Comparison of ENCODE assay signal across 8 cellular contexts in genomic region chr16:73046484-73047214, GRCh38. TPM values are rescaled to one million over a fixed set of nuclear protein-coding genes. Genes with fewer than 3 reads are reported as not detected.
DNase-seq lines count a peak whose midpoint lies in the region; ATAC-seq and TF ChIP-seq lines count a peak whose summit lies in the region.

No MANE protein-coding gene starts in this region.

- H3K9me3 Mint-ChIP-seq in natural killer cell (no peaks in the 10 kb centered on the region), nephron (no peaks in the 10 kb centered on the region)
- no peaks in the 10 kb centered on the region for H3K9me3 Mint-ChIP-seq in natural killer cell treated with Interleukin-12 subunit alpha and Interleukin-12 subunit beta and Interleukin-15 and Interleukin-18, amount 100 ng/mL, for 72 hours

- ATAC-seq in natural killer cell: no peak
- ATAC-seq in natural killer cell treated with Interleukin-12 subunit alpha and Interleukin-12 subunit beta and Interleukin-15 and Interleukin-18, amount 100 ng/mL, for 72 hours: no peak
- ATAC-seq in HG03460 (IDR thresholded peaks at IDR 0.05; ENCODE audit: unreplicated experiment): no peak
- ATAC-seq in HG02588 (IDR thresholded peaks at IDR 0.05; ENCODE audit: unreplicated experiment): no peak

- peaks cover 0 to 2% of the 10 kb centered on the region in 2 donors for H3K27me3 Mint-ChIP-seq in natural killer cell (ENCODE audit: low read depth in 2 of 2)
- H3K27me3 Mint-ChIP-seq in natural killer cell treated with Interleukin-12 subunit alpha and Interleukin-12 subunit beta and Interleukin-15 and Interleukin-18, amount 100 ng/mL, for 72 hours: peaks cover 10 to 21% of the 10 kb centered on the region in 2 donors
- H3K27me3 Mint-ChIP-seq in nephron (ENCODE audit: low read depth): peaks cover 4% of the 10 kb centered on the region

- H3K4me1 Mint-ChIP-seq in natural killer cell (peaks cover 14% of the 10 kb centered on the region in 2 donors), nephron (peaks cover 57% of the 10 kb centered on the region)
- peaks cover 6 to 11% of the 10 kb centered on the region in 2 donors for H3K4me1 Mint-ChIP-seq in natural killer cell treated with Interleukin-12 subunit alpha and Interleukin-12 subunit beta and Interleukin-15 and Interleukin-18, amount 100 ng/mL, for 72 hours (ENCODE audit: low read depth in 2 of 2)

- no peaks in the 10 kb centered on the region for H3K36me3 Mint-ChIP-seq in natural killer cell
- H3K36me3 Mint-ChIP-seq in natural killer cell treated with Interleukin-12 subunit alpha and Interleukin-12 subunit beta and Interleukin-15 and Interleukin-18, amount 100 ng/mL, for 72 hours: no peaks in the 10 kb centered on the region
- H3K36me3 Mint-ChIP-seq in nephron (ENCODE audit: low read depth): peaks cover 4% of the 10 kb centered on the region

- intact Hi-C loops in natural killer cell (cut with micrococcal nuclease): no loop called here

- TF ChIP-seq CTCF in natural killer cell (IDR thresholded peaks at IDR 0.05): no peak
- no peak for TF ChIP-seq CTCF in nephron (IDR thresholded peaks at IDR 0.05; ENCODE audit: unreplicated experiment in 3 of 3)

- peak overlapping the region in 1 of 2 donors; percentile 73 for H3K27ac Mint-ChIP-seq in natural killer cell
- H3K27ac Mint-ChIP-seq in natural killer cell treated with Interleukin-12 subunit alpha and Interleukin-12 subunit beta and Interleukin-15 and Interleukin-18, amount 100 ng/mL, for 72 hours: no peak overlapping the region
- peak overlapping the region; percentile 86 to 94 (median 86) for H3K27ac Mint-ChIP-seq in nephron

- H3K4me3 Mint-ChIP-seq in natural killer cell: peak overlapping the region; percentile 77
- H3K4me3 Mint-ChIP-seq in natural killer cell treated with Interleukin-12 subunit alpha and Interleukin-12 subunit beta and Interleukin-15 and Interleukin-18, amount 100 ng/mL, for 72 hours: no peak overlapping the region
- peak overlapping the region; percentile 86 to 91 (median 90) for H3K4me3 Mint-ChIP-seq in nephron

- DNase-seq in natural killer cell: no peak
- DNase-seq in natural killer cell treated with Interleukin-12 subunit alpha and Interleukin-12 subunit beta and Interleukin-15 and Interleukin-18, amount 100 ng/mL, for 72 hours (ENCODE audit: low spot score): no peak
- no peak for DNase-seq in NOMO-1 (lab: John Stamatoyannopoulos, UW; ENCODE audit: unreplicated experiment in 2 of 2)
- DNase-seq in GDM1 (lab: John Stamatoyannopoulos, UW): no peak

- H3K27ac ChIP-seq in cingulate gyrus (ENCODE audit: low read depth, low read length): peak overlapping the region; percentile 81

RNA-seq across cellular contexts. Expression of gene ZFHX3, which starts 1.3 kb away (rescaled TPM):
- total RNA-seq in natural killer cell: 1 to 10 TPM; 5.8 to 7.8 (median 7.5) TPM
- under 1 TPM; 0.50 to 0.78 TPM for total RNA-seq in natural killer cell treated with Interleukin-12 subunit alpha and Interleukin-12 subunit beta and Interleukin-15 and Interleukin-18, amount 100 ng/mL, for 72 hours

Comparison
In these comparisons a context has a peak if more than half of its experiments do, and no peak if none do; other contexts are left out.
1. H3K27ac Mint-ChIP-seq: peak in nephron (3 of 3); none in natural killer cell treated with Interleukin-12 subunit alpha and Interleukin-12 subunit beta and Interleukin-15 and Interleukin-18, amount 100 ng/mL, for 72 hours (0 of 2).